ENCODE assay signal across 19 cellular contexts in genomic region chr3:102002056-102002455, GRCh38.
"Had no signal": no experiment of that assay in that cellular context is flagged by ENCODE, and none has a peak within 500 bp of the region (broad histone marks: within the 10 kb centered on the region; RNA-seq: fewer than 3 reads in every experiment).

No MANE protein-coding gene starts in this region.

- H3K27me3 ChIP-seq: colonic mucosa, foreskin keratinocyte, hepatocyte, neutrophil, sigmoid colon had no signal

- ATAC-seq: foreskin keratinocyte; mucosa of descending colon; naive thymus-derived CD8-positive, alpha-beta T cell had no signal

- H3K27me3 Mint-ChIP-seq: naive thymus-derived CD8-positive, alpha-beta T cell had no signal

- H3K9me3 Mint-ChIP-seq: naive thymus-derived CD8-positive, alpha-beta T cell had no signal

- H3K4me1 Mint-ChIP-seq: endodermal cell had no signal

- H3K4me2 ChIP-seq: hepatocyte had no signal

- H3K36me3 ChIP-seq: colonic mucosa, neutrophil, sigmoid colon had no signal

- FAIRE-seq: endothelial cell of umbilical vein had no signal

- H3K27ac Mint-ChIP-seq: endodermal cell had no signal

- H3K4me3 Mint-ChIP-seq: endodermal cell; naive thymus-derived CD8-positive, alpha-beta T cell had no signal

- H3K27ac ChIP-seq: colonic mucosa, foreskin keratinocyte, hepatocyte, neutrophil, sigmoid colon, skin epidermis had no signal

- H3K9me3 ChIP-seq: colonic mucosa, mucosa of descending colon, neutrophil, sigmoid colon had no signal

- H3K79me2 ChIP-seq: hepatocyte had no signal

- H3K4me3 ChIP-seq: colonic mucosa, hepatocyte, mucosa of descending colon, sigmoid colon, skin epidermis had no signal

- H2AFZ ChIP-seq: hepatocyte had no signal

- DNase-seq: colonic mucosa; dermis blood vessel endothelial cell; endodermal cell; erythroblast; foreskin keratinocyte; head of caudate nucleus; mammary epithelial cell; mucosa of descending colon; naive thymus-derived CD8-positive, alpha-beta T cell; posterior cingulate gyrus; sigmoid colon; stimulated activated CD4-positive, alpha-beta T cell treated with anti-CD3 and anti-CD28 coated beads, Interleukin-2, amount 100 ng/mL, for 24 hours; stimulated activated CD4-positive, alpha-beta T cell treated with anti-CD3 and anti-CD28 coated beads, Interleukin-4, amount 100 ng/mL, for 4 hours; stimulated activated naive CD4-positive, alpha-beta T cell; trophoblast cell had no signal

- H3K36me3 Mint-ChIP-seq: naive thymus-derived CD8-positive, alpha-beta T cell had no signal

- H3K4me1 ChIP-seq: colonic mucosa had no signal
